In genomic region chr1:52055066-52055853, GRCh38 we compare ENCODE assay signal across 1 cellular context.
TF ChIP-seq lines count a peak whose summit lies in the region.

Gene TXNDC12, minus strand, starts transcription at chr1:52055191. Its CDS starts 95 bp downstream, at chr1:52055096.

TF ChIP-seq in GM12878, 131 proteins besides CTCF, POLR2A, EP300 and RAD21 (continued from another document):
- TF ChIP-seq MEF2B (IDR thresholded peaks at IDR 0.05; ENCODE audit: partially characterized antibody, poor library complexity, severe bottlenecking), result no peak
